In genomic region chr12:64392221-64392620, GRCh38 we compare ENCODE assay signal across 9 cellular contexts. TPM values are rescaled to one million over a fixed set of nuclear protein-coding genes. Genes with fewer than 3 reads are reported as not detected.
DNase-seq lines count a peak whose midpoint lies in the region; ATAC-seq and TF ChIP-seq lines count a peak whose summit lies in the region.
"Had no signal": no experiment of that assay in that cellular context is flagged by ENCODE, and none has a peak within 500 bp of the region (broad histone marks: within the 10 kb centered on the region; RNA-seq: fewer than 3 reads in every experiment).

No MANE protein-coding gene starts in this region.

- no peaks in the 10 kb centered on the region for H3K36me3 ChIP-seq in ovary

- no peak for TF ChIP-seq POLR2A in ovary (IDR thresholded peaks at IDR 0.05)

- intact Hi-C loops in ovary (cut with DNase I) (no loop called here), left ventricle myocardium superior (cut with micrococcal nuclease) (no loop called here)

- no peaks in the 10 kb centered on the region for H3K9me3 ChIP-seq in ovary

- H3K4me1 ChIP-seq in ovary (ENCODE audit: insufficient read depth): peaks cover 2% of the 10 kb centered on the region

- H3K27me3 ChIP-seq in ovary: no peaks in the 10 kb centered on the region

- TF ChIP-seq CTCF in WI38 (IDR thresholded peaks at IDR 0.05; ENCODE audit: low read depth, low read length) (0 out of 2 replicates have a peak, but pooled peaks have one; percentile 4), ovary (IDR thresholded peaks at IDR 0.05) (no peak)

- ATAC-seq in HG03280 (IDR thresholded peaks at IDR 0.05; ENCODE audit: unreplicated experiment) (peak; percentile 51), GM18498 (IDR thresholded peaks at IDR 0.05; ENCODE audit: unreplicated experiment) (no peak), left ventricle myocardium superior (no peak)

- DNase-seq in DMS 273 (lab: John Stamatoyannopoulos, UW; ENCODE audit: unreplicated experiment): peak; percentile 47
- DNase-seq in DMS 273 treated with DMSO at 0.1 percent for 48 hours (lab: John Stamatoyannopoulos, UW): no peak
- peak; percentile 12 to 74 for DNase-seq in lung microvascular endothelial cell (ENCODE audit: low read depth in 2 of 2)
- DNase-seq in ovary: no peak
- DNase-seq in left ventricle myocardium superior: no peak
- DNase-seq: naive B cell had no signal

- 70 to 83% (median 80%) methylated on average over 3 of the region's 3 CpGs for WGBS in ovary, 3 donors

- H3K27ac ChIP-seq in ovary: no peak overlapping the region

- H3K4me3 ChIP-seq in WI38 (ENCODE audit: low read depth, low read length) (no peak overlapping the region), ovary (no peak overlapping the region)

- no peak for TF ChIP-seq EP300 in ovary (IDR thresholded peaks at IDR 0.05)

RNA-seq across cellular contexts. Expression of gene C12orf56, which starts 1.7 kb away (rescaled TPM):
- total RNA-seq in lung microvascular endothelial cell (not detected in 2 replicates), ovary (not detected), left ventricle myocardium superior (not detected)
- not detected for polyA plus RNA-seq in ovary

RNA-seq across cellular contexts. Expression of gene XPOT, which starts 12.0 kb away (rescaled TPM):
- 33.1 and 44.8 TPM in 2 replicates for total RNA-seq in lung microvascular endothelial cell
- 100 to 1,000 TPM in 1 of 7 donors, 10 to 100 TPM in 6; 19.7 to 170 (median 37.9) TPM for total RNA-seq in ovary
- polyA plus RNA-seq in ovary: 10 to 100 TPM; 13.2 to 33.8 TPM
- 24.7 TPM for total RNA-seq in left ventricle myocardium superior

RNA-seq across cellular contexts. Expression of gene TBK1, which starts 59.7 kb away (rescaled TPM):
- total RNA-seq in lung microvascular endothelial cell: 24.6 and 28.6 TPM in 2 replicates
- total RNA-seq in ovary: 10 to 100 TPM; 15.7 to 25.4 (median 19.8) TPM
- polyA plus RNA-seq in ovary: 10 to 100 TPM; 11.9 to 15.8 TPM
- total RNA-seq in left ventricle myocardium superior: 11.7 TPM

Comparison
In these comparisons a context has a peak if more than half of its experiments do, and no peak if none do; other contexts are left out.
1. DNase-seq: peak in DMS 273 (single experiment) and lung microvascular endothelial cell (2 of 2); none in DMS 273 treated with DMSO at 0.1 percent for 48 hours (single experiment), ovary (0 of 5) and left ventricle myocardium superior (single experiment).